20 cellular contexts compared by ENCODE assay signal in the genomic region with DNA sequence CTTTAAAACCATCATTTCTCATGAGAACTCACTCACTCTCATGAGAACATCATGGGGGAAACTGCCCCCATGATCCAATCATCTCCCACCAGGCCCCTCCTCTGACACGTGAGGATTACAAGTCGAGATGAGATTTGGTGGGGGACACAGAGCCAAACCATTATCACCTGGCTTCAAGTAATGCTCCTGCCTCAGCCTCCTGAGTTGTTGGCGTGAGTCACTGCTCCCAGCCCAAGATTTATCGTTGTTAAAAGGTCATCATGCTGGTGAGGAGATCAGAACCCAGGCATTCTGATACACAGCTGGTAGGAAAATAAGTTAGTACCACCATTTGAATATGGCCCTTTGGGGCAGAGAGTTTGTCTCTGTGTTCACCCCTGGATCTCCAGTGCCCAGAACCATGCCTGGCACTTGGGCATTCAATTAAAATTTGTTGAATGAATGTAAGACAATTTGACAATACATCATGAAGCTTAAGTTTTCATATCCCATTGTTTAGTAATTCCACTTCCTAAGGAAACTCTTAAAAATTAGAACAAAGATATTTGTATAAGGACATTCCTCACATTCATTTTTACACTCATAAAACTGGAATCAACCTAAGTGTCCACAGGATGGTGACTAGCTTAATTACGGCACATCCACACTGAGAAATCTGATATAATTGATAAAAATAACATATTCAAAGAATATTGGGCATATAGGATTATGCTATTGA. TPM values are rescaled to one million over a fixed set of nuclear protein-coding genes. Genes with fewer than 3 reads are reported as not detected.
DNase-seq lines count a peak whose midpoint lies in the region; ATAC-seq, FAIRE-seq and TF ChIP-seq lines count a peak whose summit lies in the region.
"Had no signal": no experiment of that assay in that cellular context is flagged by ENCODE, and none has a peak within 500 bp of the region (broad histone marks: within the 10 kb centered on the region; RNA-seq: fewer than 3 reads in every experiment).

No MANE protein-coding gene starts in this region.

- H3K9me3 ChIP-seq in heart right ventricle (no peaks in the 10 kb centered on the region), astrocyte (ENCODE audit: insufficient read depth, low read depth, low read length) (no peaks in the 10 kb centered on the region), psoas muscle (no peaks in the 10 kb centered on the region), uterus (no peaks in the 10 kb centered on the region)

- H3K36me3 Mint-ChIP-seq in astrocyte (ENCODE audit: low read depth, unreplicated experiment): no peaks in the 10 kb centered on the region

- H3K36me3 ChIP-seq in heart right ventricle: no peaks in the 10 kb centered on the region
- H3K36me3 ChIP-seq in astrocyte (ENCODE audit: insufficient read depth, low read length): no peaks in the 10 kb centered on the region
- no peaks in the 10 kb centered on the region for H3K36me3 ChIP-seq in psoas muscle (ENCODE audit: insufficient read depth in 1 of 2, low read depth in 1 of 2)
- H3K36me3 ChIP-seq in uterus: no peaks in the 10 kb centered on the region

- 72 to 79% methylated on average over 5 of the region's 5 CpGs for WGBS in heart right ventricle, 2 donors
- WGBS in psoas muscle, 3 donors: 68 to 74% (median 70%) methylated on average over 5 of the region's 5 CpGs

- H4K20me1 ChIP-seq in astrocyte (ENCODE audit: insufficient read depth, low read length): no peaks in the 10 kb centered on the region

- no peak overlapping the region for H3K9ac ChIP-seq in astrocyte (ENCODE audit: low read length)

- H3K27ac ChIP-seq in heart right ventricle (peak overlapping the region in 8 of 10 donors; percentile 61 to 91 (median 74)), astrocyte (ENCODE audit: low read depth, low read length) (no peak overlapping the region), psoas muscle (peak overlapping the region; percentile 53), uterus (peak overlapping the region; percentile 15 to 19)
- H3K27ac ChIP-seq: A549 had no signal

- H2AFZ ChIP-seq in astrocyte (ENCODE audit: low read depth, low read length): no peak overlapping the region

- no peaks in the 10 kb centered on the region for H3K79me2 ChIP-seq in astrocyte (ENCODE audit: insufficient read depth, low read length)

- H3K27me3 ChIP-seq in heart right ventricle (no peaks in the 10 kb centered on the region), astrocyte (ENCODE audit: insufficient read depth, low read length) (peaks cover 12% of the 10 kb centered on the region), psoas muscle (ENCODE audit: insufficient read depth in 3 of 3, low read length in 2 of 3) (peaks cover 0 to 5% (median 2%) of the 10 kb centered on the region in 3 donors), uterus (no peaks in the 10 kb centered on the region)

- peaks cover 5% of the 10 kb centered on the region for H3K9me3 Mint-ChIP-seq in astrocyte (ENCODE audit: unreplicated experiment)
- H3K9me3 Mint-ChIP-seq: CD4-positive, alpha-beta T cell had no signal

- intact Hi-C loops in heart right ventricle (cut with DNase I): loop anchor here in 1 of 10 donors (2.0 kb wide), 1 partner anchor 21 kb away; no protein-coding TSS in a partner anchor
- intact Hi-C loops in left ventricle myocardium superior (cut with micrococcal nuclease): loop anchor here (10.0 kb wide), 1 partner anchor 59 kb away; the partner anchor contains the start of gene COL15A1
- intact Hi-C loops in psoas muscle (cut with DNase I): no loop called here
- intact Hi-C loops in uterus (cut with DNase I; ENCODE audit: low total_unique reads): no loop called here

- H3K4me3 ChIP-seq in heart right ventricle (no peak overlapping the region), astrocyte (ENCODE audit: insufficient read depth, low read depth, low read length) (no peak overlapping the region), psoas muscle (no peak overlapping the region), uterus (no peak overlapping the region)
- H3K4me3 ChIP-seq: A549 had no signal

- no peak overlapping the region for H3K4me3 Mint-ChIP-seq in astrocyte (ENCODE audit: unreplicated experiment)
- H3K4me3 Mint-ChIP-seq: CD4-positive, alpha-beta T cell had no signal

- peaks cover 25% of the 10 kb centered on the region for H3K4me1 Mint-ChIP-seq in astrocyte (ENCODE audit: low read depth, unreplicated experiment)

- H3K27me3 Mint-ChIP-seq in astrocyte (ENCODE audit: low read depth, unreplicated experiment): peaks cover 19% of the 10 kb centered on the region

- H3K4me1 ChIP-seq in heart right ventricle: peaks cover 14 to 98% (median 82%) of the 10 kb centered on the region in 9 donors
- H3K4me1 ChIP-seq in astrocyte (ENCODE audit: insufficient read depth, low read length): peaks cover 6% of the 10 kb centered on the region
- H3K4me1 ChIP-seq in psoas muscle: peaks cover 10% of the 10 kb centered on the region
- H3K4me1 ChIP-seq in uterus: no peaks in the 10 kb centered on the region
- H3K4me1 ChIP-seq: A549 had no signal

- TF ChIP-seq CTCF in heart right ventricle (IDR thresholded peaks at IDR 0.05) (no peak), astrocyte (IDR thresholded peaks at IDR 0.05; ENCODE audit: insufficient read depth, low read depth, low read length) (no peak), psoas muscle (IDR thresholded peaks at IDR 0.05) (no peak), uterus (IDR thresholded peaks at IDR 0.05) (no peak)

- ATAC-seq in heart right ventricle (no peak), left ventricle myocardium superior (no peak), psoas muscle (no peak), GM21360 (IDR thresholded peaks at IDR 0.05; ENCODE audit: unreplicated experiment) (no peak)
- ATAC-seq: A549 had no signal

- no peak for TF ChIP-seq POLR2A in uterus (IDR thresholded peaks at IDR 0.05)

- no peak overlapping the region for H3K4me2 ChIP-seq in astrocyte (ENCODE audit: low read length)
- H3K4me2 ChIP-seq: A549 had no signal

- DNase-seq in heart right ventricle: no peak
- DNase-seq in left ventricle myocardium superior: no peak
- no peak for DNase-seq in astrocyte (ENCODE audit: low read depth)
- no peak for DNase-seq in psoas muscle
- no peak for DNase-seq in uterus
- no peak for DNase-seq in amniotic stem cell (lab: John Stamatoyannopoulos, UW)
- DNase-seq in EL: no peak
- DNase-seq: CD4-positive, alpha-beta T cell; DMS53; GOT3; MV-4-11; NCI-H1694 treated with DMSO at 0.1 percent for 48 hours; NCI-H510A; NCI-H748 treated with DMSO at 0.1 percent for 48 hours; NK-92 treated with Interleukin-12 subunit alpha and Interleukin-12 subunit beta, amount 100 ng/mL, for 24 hours; SHP77 had no signal

- FAIRE-seq in astrocyte (lab: Jason Lieb, UNC): no peak
- FAIRE-seq: A549, GM12891, RCC 7860 had no signal

- H3K27ac Mint-ChIP-seq in astrocyte (ENCODE audit: unreplicated experiment): peak overlapping the region; percentile 41
- H3K27ac Mint-ChIP-seq: CD4-positive, alpha-beta T cell had no signal

RNA-seq across cellular contexts. Expression of gene COL15A1, which starts 58.0 kb away (rescaled TPM):
- 10 to 100 TPM; 31.0 to 64.8 (median 52.9) TPM for total RNA-seq in heart right ventricle
- 10 to 100 TPM; 25.6 to 27.0 TPM for polyA plus RNA-seq in heart right ventricle
- 47.2 TPM for total RNA-seq in left ventricle myocardium superior
- total RNA-seq in astrocyte: 5.6 and 11.7 TPM in 2 replicates
- total RNA-seq in psoas muscle: 10 to 100 TPM in 2 of 4 donors, 1 to 10 TPM in 2; 5.6 to 34.7 (median 14.3) TPM
- 1 to 10 TPM; 2.9 to 7.5 (median 3.7) TPM for polyA plus RNA-seq in psoas muscle
- total RNA-seq in uterus: 100 to 1,000 TPM in 1 of 4 donors, 10 to 100 TPM in 3; 20.3 to 160 (median 50.4) TPM
- total RNA-seq: CD4-positive, alpha-beta T cell had no signal
